ENCODE assay signal across 8 cellular contexts in genomic region chr14:90383126-90383730, GRCh38. TPM values are rescaled to one million over a fixed set of nuclear protein-coding genes. Genes with fewer than 3 reads are reported as not detected.
DNase-seq lines count a peak whose midpoint lies in the region; ATAC-seq, FAIRE-seq and TF ChIP-seq lines count a peak whose summit lies in the region.

No MANE protein-coding gene starts in this region.

- H3K9me3 ChIP-seq in AG04450 (ENCODE audit: control insufficient read depth, insufficient read depth, low read length) = no peaks in the 10 kb centered on the region

- POLR2A ChIA-PET in AG04450 (lab: Yijun Ruan, JAX) = interaction anchor here (0.6 to 2.7 kb wide), 4 partner anchors 13 to 246 kb away, joined by 3 to 25 read pairs (median 3); partner anchors contain the start of genes CALM1 and PSMC1

- ATAC-seq in GM18868 (IDR thresholded peaks at IDR 0.05; ENCODE audit: unreplicated experiment) = peak; percentile 89
- ATAC-seq in HG03108 (IDR thresholded peaks at IDR 0.05; ENCODE audit: unreplicated experiment) = peak; percentile 94

- no peaks in the 10 kb centered on the region for H3K27me3 ChIP-seq in AG04450 (ENCODE audit: control insufficient read depth, insufficient read depth, low read length)

- H3K27ac ChIP-seq in AG04450 (ENCODE audit: low read depth, low read length) = peak overlapping the region; percentile 100

- TF ChIP-seq CTCF in AG04450 (IDR thresholded peaks at IDR 0.05; ENCODE audit: low read depth, low read length) (peak; percentile 23; the same call in 1 of the 2 replicates), WI38 (IDR thresholded peaks at IDR 0.05; ENCODE audit: low read depth, low read length) (no peak)

- peak; percentile 55 for FAIRE-seq in islet of Langerhans (lab: Jason Lieb, UNC)

- CTCF ChIA-PET in AG04450 (lab: Charles Lee) = interaction anchor here (0.5 to 2.2 kb wide), 6 partner anchors 14 to 790 kb away, joined by 3 to 8 read pairs (median 4); partner anchors contain the start of gene CALM1

- DNase-seq in AG04450 (ENCODE audit: low read depth, low spot score) (peak; percentile 100), NCI-H2196 treated with DMSO at 0.1 percent for 48 hours (lab: John Stamatoyannopoulos, UW; ENCODE audit: unreplicated experiment) (peak; percentile 84), cerebellar cortex (ENCODE audit: low spot score) (peak; percentile 99)
- peak; percentile 96 for DNase-seq in stimulated activated CD4-positive, alpha-beta T cell treated with anti-CD3 and anti-CD28 coated beads, Interleukin-12 subunit alpha, Interleukin-12 subunit beta, amount 100 ng/mL, for 4 hours

- peak overlapping the region; percentile 70 for H3K4me3 ChIP-seq in AG04450 (ENCODE audit: low read depth, low read length)
- H3K4me3 ChIP-seq in WI38 (ENCODE audit: low read depth, low read length) = peak overlapping the region; percentile 79

RNA-seq across cellular contexts. Expression of gene CALM1, which starts 13.6 kb away (rescaled TPM):
- 378 and 549 TPM in 2 replicates for polyA plus RNA-seq in AG04450 (2011; rRNA removed)
- 228 and 322 TPM in 2 replicates for polyA minus RNA-seq in AG04450 (2011; rRNA and poly(A)+ RNA removed)

RNA-seq across cellular contexts. Expression of gene NRDE2, which starts 51.5 kb away (rescaled TPM):
- polyA plus RNA-seq in AG04450 (2011; rRNA removed) = 6.9 and 7.3 TPM in 2 replicates
- 14.0 and 17.5 TPM in 2 replicates for polyA minus RNA-seq in AG04450 (2011; rRNA and poly(A)+ RNA removed)

Comparison
In these comparisons a context has a peak if more than half of its experiments do, and no peak if none do; other contexts are left out.
1. Peak in every context shown above with its lines: DNase-seq, ATAC-seq, H3K4me3 ChIP-seq and H3K27ac ChIP-seq.